In the genomic region with DNA sequence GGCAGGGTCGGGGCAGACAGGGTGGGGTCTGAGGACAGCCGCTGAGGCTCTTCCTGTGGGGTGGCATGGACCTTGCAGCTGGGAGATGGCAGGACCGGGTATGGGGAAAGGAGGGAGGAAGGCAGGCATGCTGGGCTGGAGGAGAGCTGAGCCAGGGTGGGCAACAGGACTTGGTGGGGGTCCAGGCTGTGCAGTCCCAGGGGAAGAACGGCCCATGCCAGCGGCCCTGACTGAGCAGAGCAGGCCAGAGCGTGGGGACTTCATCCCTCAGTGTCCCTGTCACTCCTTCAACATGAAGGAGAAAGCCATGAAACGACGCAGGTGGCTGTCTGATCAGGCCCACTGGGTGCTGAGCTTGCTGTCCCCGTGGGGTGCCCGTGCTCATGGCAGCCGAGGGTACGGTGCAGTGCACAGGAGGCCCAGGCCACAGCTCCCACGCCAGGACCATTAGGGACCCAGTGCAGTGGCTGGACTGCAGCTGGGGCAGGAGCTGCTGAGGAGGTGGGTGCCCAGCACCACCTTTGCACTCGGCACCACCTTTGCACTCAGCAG, we compare ENCODE assay signal across 26 cellular contexts.
DNase-seq lines count a peak whose midpoint lies in the region; ATAC-seq and TF ChIP-seq lines count a peak whose summit lies in the region.
"Had no signal": no experiment of that assay in that cellular context is flagged by ENCODE, and none has a peak within 500 bp of the region (broad histone marks: within the 10 kb centered on the region; RNA-seq: fewer than 3 reads in every experiment).

No MANE protein-coding gene starts in this region.

- peaks cover 41% of the 10 kb centered on the region for H3K4me1 Mint-ChIP-seq in neural progenitor cell
- H3K4me1 Mint-ChIP-seq in stimulated activated effector memory CD8-positive, alpha-beta T cell treated with anti-CD3 and anti-CD28 coated beads, Interleukin-12 subunit alpha, Interleukin-12 subunit beta, amount 100 ng/mL, for 72 hours = no peaks in the 10 kb centered on the region
- H3K4me1 Mint-ChIP-seq: GM23338 had no signal

- no peak for TF ChIP-seq POLR2A in gastroesophageal sphincter (IDR thresholded peaks at IDR 0.05)
- TF ChIP-seq POLR2A in testis (IDR thresholded peaks at IDR 0.05) = no peak

- peaks cover 20% of the 10 kb centered on the region for H3K9me3 Mint-ChIP-seq in neural progenitor cell
- peaks cover 5% of the 10 kb centered on the region for H3K9me3 Mint-ChIP-seq in stimulated activated effector memory CD8-positive, alpha-beta T cell treated with anti-CD3 and anti-CD28 coated beads, Interleukin-12 subunit alpha, Interleukin-12 subunit beta, amount 100 ng/mL, for 72 hours
- H3K9me3 Mint-ChIP-seq: CD8-positive, alpha-beta T cell had no signal

- H3K4me3 ChIP-seq in BLaER1 (no peak overlapping the region), gastroesophageal sphincter (no peak overlapping the region), neural progenitor cell (no peak overlapping the region), testis (no peak overlapping the region)
- H3K4me3 ChIP-seq: GM23338 had no signal

- no peaks in the 10 kb centered on the region for H3K79me2 ChIP-seq in neural progenitor cell (ENCODE audit: low read depth)

- H3K4me2 ChIP-seq in BLaER1 = peak overlapping the region; percentile 37
- no peak overlapping the region for H3K4me2 ChIP-seq in neural progenitor cell
- H3K4me2 ChIP-seq: GM23338 had no signal

- peaks cover 25% of the 10 kb centered on the region for H3K4me1 ChIP-seq in BLaER1
- no peaks in the 10 kb centered on the region for H3K4me1 ChIP-seq in gastroesophageal sphincter
- H3K4me1 ChIP-seq in neural progenitor cell = peaks cover 10% of the 10 kb centered on the region
- no peaks in the 10 kb centered on the region for H3K4me1 ChIP-seq in testis

- TF ChIP-seq CTCF in gastroesophageal sphincter (IDR thresholded peaks at IDR 0.05) = no peak
- no peak for TF ChIP-seq CTCF in neural progenitor cell (IDR thresholded peaks at IDR 0.05)
- no peak for TF ChIP-seq CTCF in testis (IDR thresholded peaks at IDR 0.05)

- no peaks in the 10 kb centered on the region for H4K20me1 ChIP-seq in BLaER1
- no peaks in the 10 kb centered on the region for H4K20me1 ChIP-seq in neural progenitor cell (ENCODE audit: low read depth)

- no peaks in the 10 kb centered on the region for H3F3A ChIP-seq in neural progenitor cell (ENCODE audit: low read depth)

- peak; percentile 13 for ATAC-seq in gastroesophageal sphincter
- peak; percentile 17 for ATAC-seq in stimulated activated effector memory CD8-positive, alpha-beta T cell treated with anti-CD3 and anti-CD28 coated beads, Interleukin-12 subunit alpha, Interleukin-12 subunit beta, amount 100 ng/mL, for 72 hours
- ATAC-seq: CD8-positive, alpha-beta T cell; GM23338 had no signal

- intact Hi-C loops in testis (cut with DNase I; ENCODE audit: low total_unique reads) = no loop called here

- H3K27ac Mint-ChIP-seq in neural progenitor cell = peak overlapping the region; percentile 82
- H3K27ac Mint-ChIP-seq in stimulated activated effector memory CD8-positive, alpha-beta T cell treated with anti-CD3 and anti-CD28 coated beads, Interleukin-12 subunit alpha, Interleukin-12 subunit beta, amount 100 ng/mL, for 72 hours = no peak overlapping the region
- H3K27ac Mint-ChIP-seq: CD8-positive, alpha-beta T cell; GM23338 had no signal

- H2AFZ ChIP-seq in neural progenitor cell (replicated peaks) = no peak overlapping the region
- H2AFZ ChIP-seq: GM23338 had no signal

- no peak overlapping the region for H3K27ac ChIP-seq in BLaER1
- H3K27ac ChIP-seq in gastroesophageal sphincter = no peak overlapping the region
- H3K27ac ChIP-seq in neural progenitor cell = no peak overlapping the region
- no peak overlapping the region for H3K27ac ChIP-seq in testis
- H3K27ac ChIP-seq: 22Rv1 had no signal

- H3K27me3 Mint-ChIP-seq in neural progenitor cell (ENCODE audit: insufficient read depth, low read depth) = peaks cover 17% of the 10 kb centered on the region

- H3K36me3 Mint-ChIP-seq in neural progenitor cell = peaks cover 7% of the 10 kb centered on the region
- peaks cover 6% of the 10 kb centered on the region for H3K36me3 Mint-ChIP-seq in stimulated activated effector memory CD8-positive, alpha-beta T cell treated with anti-CD3 and anti-CD28 coated beads, Interleukin-12 subunit alpha, Interleukin-12 subunit beta, amount 100 ng/mL, for 72 hours
- H3K36me3 Mint-ChIP-seq: CD8-positive, alpha-beta T cell had no signal

- H3K27me3 ChIP-seq in BLaER1 (no peaks in the 10 kb centered on the region), gastroesophageal sphincter (peaks cover 14% of the 10 kb centered on the region), neural progenitor cell (no peaks in the 10 kb centered on the region), testis (no peaks in the 10 kb centered on the region)

- H3K9me3 ChIP-seq in BLaER1 (peaks cover 13% of the 10 kb centered on the region; the same call in 1 of the 2 replicates), gastroesophageal sphincter (no peaks in the 10 kb centered on the region), neural progenitor cell (ENCODE audit: low read depth) (no peaks in the 10 kb centered on the region), testis (no peaks in the 10 kb centered on the region)

- H3K9ac ChIP-seq in BLaER1 = no peak overlapping the region
- H3K9ac ChIP-seq in neural progenitor cell = no peak overlapping the region

- H3K4me3 Mint-ChIP-seq in neural progenitor cell = no peak overlapping the region
- H3K4me3 Mint-ChIP-seq in stimulated activated effector memory CD8-positive, alpha-beta T cell treated with anti-CD3 and anti-CD28 coated beads, Interleukin-12 subunit alpha, Interleukin-12 subunit beta, amount 100 ng/mL, for 72 hours = no peak overlapping the region
- H3K4me3 Mint-ChIP-seq: CD8-positive, alpha-beta T cell; GM23338 had no signal

- TF ChIP-seq EP300 in gastroesophageal sphincter (IDR thresholded peaks at IDR 0.05) = no peak

- H3K36me3 ChIP-seq in BLaER1 (0 out of 2 replicates have a peak, but pooled peaks cover 3% of the 10 kb centered on the region), gastroesophageal sphincter (no peaks in the 10 kb centered on the region), neural progenitor cell (no peaks in the 10 kb centered on the region), testis (ENCODE audit: low read depth, missing control alignments) (no peaks in the 10 kb centered on the region)

- WGBS in gastroesophageal sphincter (ENCODE audit: low coverage in 1 of 2), 2 donors = 40 to 100% methylated on average over 1 of the region's 14 CpGs
- 90 to 91% methylated on average over 6 to 14 of the region's 14 CpGs for WGBS in testis, 2 donors

- no peak for DNase-seq in neural progenitor cell (ENCODE audit: low spot score)
- no peak for DNase-seq in stimulated activated effector memory CD8-positive, alpha-beta T cell treated with anti-CD3 and anti-CD28 coated beads, Interleukin-12 subunit alpha, Interleukin-12 subunit beta, amount 100 ng/mL, for 72 hours (ENCODE audit: low spot score in 2 of 2)
- no peak for DNase-seq in activated gamma-delta T cell treated with Interleukin-2 at 50 U/mL for 16 hours
- no peak for DNase-seq in iPS-NIHi11 (ENCODE audit: low spot score)
- no peak for DNase-seq in NCI-H1417 (lab: John Stamatoyannopoulos, UW)
- DNase-seq in testis = no peak
- DNase-seq: ACHN; C1 segment of cervical spinal cord; Calu3; CD8-positive, alpha-beta T cell; DMS153; HCEC 1CT; IMR-90; MV-4-11; NCI-H1105 treated with DMSO at 0.1 percent for 48 hours; NCI-H1694; NCI-H2081; NCI-H2171 treated with DMSO at 0.1 percent for 48 hours; NCI-H446; NCI-H526; OCI-M1; Right ventricle myocardium superior had no signal
